Comparison of ENCODE assay signal across 1 cellular context in the genomic region with DNA sequence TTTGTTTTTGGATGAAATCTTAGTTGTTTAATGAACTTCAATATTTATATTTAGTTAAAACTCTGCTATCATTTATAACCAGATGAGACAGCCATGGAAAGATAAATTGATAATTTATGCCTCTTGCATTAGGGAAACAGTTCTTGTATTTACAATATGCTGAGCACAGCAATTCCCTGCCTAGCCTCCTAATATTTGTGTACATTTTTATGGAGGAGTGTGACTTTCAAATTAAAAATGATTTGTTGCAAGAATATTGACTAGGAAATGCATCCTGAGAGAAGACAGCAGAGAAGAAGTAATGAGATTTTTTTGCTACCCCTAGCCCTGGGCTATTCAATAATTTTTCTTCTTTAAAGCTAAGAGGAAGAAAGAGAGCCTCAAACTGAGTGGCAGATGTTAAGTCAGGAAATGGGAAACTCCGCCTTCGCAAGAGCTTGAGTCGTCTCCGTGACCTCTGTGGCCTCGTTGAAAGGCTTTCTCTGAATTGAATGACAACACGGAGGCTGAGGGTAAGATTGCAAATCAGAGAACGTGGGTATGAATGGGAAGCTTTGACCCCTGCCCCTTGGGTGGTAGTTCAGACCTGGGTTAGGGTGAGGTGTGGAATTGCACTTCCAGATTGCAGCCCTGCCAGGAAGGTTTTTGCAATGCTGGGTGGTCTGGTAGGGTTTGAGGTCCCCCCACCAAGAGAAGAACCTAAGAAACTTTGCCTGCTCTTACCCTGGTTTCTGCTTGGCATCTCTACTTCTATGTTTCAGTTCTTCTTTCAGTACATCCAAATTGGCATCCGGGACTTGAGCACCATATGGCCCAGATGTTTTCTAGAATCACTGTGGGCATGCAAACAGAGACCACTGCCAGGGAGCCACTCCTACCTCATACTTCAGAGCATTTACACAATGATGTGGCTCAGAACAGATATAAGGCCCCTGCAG.
TF ChIP-seq lines count a peak whose summit lies in the region.

No MANE protein-coding gene starts in this region.

TF ChIP-seq in K562, 482 proteins besides CTCF, POLR2A, EP300 and RAD21 (continued from another document):
- TF ChIP-seq, protein P1, sequence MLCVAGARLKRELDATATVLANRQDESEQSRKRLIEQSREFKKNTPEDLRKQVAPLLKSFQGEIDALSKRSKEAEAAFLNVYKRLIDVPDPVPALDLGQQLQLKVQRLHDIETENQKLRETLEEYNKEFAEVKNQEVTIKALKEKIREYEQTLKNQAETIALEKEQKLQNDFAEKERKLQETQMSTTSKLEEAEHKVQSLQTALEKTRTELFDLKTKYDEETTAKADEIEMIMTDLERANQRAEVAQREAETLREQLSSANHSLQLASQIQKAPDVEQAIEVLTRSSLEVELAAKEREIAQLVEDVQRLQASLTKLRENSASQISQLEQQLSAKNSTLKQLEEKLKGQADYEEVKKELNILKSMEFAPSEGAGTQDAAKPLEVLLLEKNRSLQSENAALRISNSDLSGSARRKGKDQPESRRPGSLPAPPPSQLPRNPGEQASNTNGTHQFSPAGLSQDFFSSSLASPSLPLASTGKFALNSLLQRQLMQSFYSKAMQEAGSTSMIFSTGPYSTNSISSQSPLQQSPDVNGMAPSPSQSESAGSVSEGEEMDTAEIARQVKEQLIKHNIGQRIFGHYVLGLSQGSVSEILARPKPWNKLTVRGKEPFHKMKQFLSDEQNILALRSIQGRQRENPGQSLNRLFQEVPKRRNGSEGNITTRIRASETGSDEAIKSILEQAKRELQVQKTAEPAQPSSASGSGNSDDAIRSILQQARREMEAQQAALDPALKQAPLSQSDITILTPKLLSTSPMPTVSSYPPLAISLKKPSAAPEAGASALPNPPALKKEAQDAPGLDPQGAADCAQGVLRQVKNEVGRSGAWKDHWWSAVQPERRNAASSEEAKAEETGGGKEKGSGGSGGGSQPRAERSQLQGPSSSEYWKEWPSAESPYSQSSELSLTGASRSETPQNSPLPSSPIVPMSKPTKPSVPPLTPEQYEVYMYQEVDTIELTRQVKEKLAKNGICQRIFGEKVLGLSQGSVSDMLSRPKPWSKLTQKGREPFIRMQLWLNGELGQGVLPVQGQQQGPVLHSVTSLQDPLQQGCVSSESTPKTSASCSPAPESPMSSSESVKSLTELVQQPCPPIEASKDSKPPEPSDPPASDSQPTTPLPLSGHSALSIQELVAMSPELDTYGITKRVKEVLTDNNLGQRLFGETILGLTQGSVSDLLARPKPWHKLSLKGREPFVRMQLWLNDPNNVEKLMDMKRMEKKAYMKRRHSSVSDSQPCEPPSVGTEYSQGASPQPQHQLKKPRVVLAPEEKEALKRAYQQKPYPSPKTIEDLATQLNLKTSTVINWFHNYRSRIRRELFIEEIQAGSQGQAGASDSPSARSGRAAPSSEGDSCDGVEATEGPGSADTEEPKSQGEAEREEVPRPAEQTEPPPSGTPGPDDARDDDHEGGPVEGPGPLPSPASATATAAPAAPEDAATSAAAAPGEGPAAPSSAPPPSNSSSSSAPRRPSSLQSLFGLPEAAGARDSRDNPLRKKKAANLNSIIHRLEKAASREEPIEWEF (CRISPR knock-in tag; IDR thresholded peaks at IDR 0.05), result no peak
- TF ChIP-seq C11orf30 (IDR thresholded peaks at IDR 0.05; ENCODE audit: low read depth), result peak; percentile 7; the same call in 1 of the 2 replicates
- TF ChIP-seq MAFK (IDR thresholded peaks at IDR 0.05; ENCODE audit: low read length), result peak; percentile 71; the same call in 1 of the 2 replicates
